ENCODE assay signal across 14 cellular contexts in genomic region chr10:112783653-112784426, GRCh38.
A peak's percentile ranks its signal among the peaks of the same experiment; 100 is the strongest.
DNase-seq lines count a peak whose midpoint lies in the region; ATAC-seq and TF ChIP-seq lines count a peak whose summit lies in the region.
"Had no signal": no experiment of that assay in that cellular context is flagged by ENCODE, and none has a peak within 500 bp of the region (broad histone marks: within the 10 kb centered on the region; RNA-seq: fewer than 3 reads in every experiment).

No MANE protein-coding gene starts in this region.

- TF ChIP-seq CTCF in AG10803 (conservative IDR thresholded peaks at IDR 0.05; ENCODE audit: low read length): no peak
- TF ChIP-seq CTCF in mammary epithelial cell (conservative IDR thresholded peaks at IDR 0.05 in 1 of 2, IDR thresholded peaks at IDR 0.05 in 1 of 2; ENCODE audit: extremely low read depth in 1 of 2, insufficient read depth in 1 of 2, low read depth in 1 of 2, low read length in 2 of 2): no peak

- H4K20me1 ChIP-seq in mammary epithelial cell (ENCODE audit: insufficient read depth, low read length): no peaks in the 10 kb centered on the region

- H3K36me3 ChIP-seq in mammary epithelial cell (ENCODE audit: insufficient read depth, low read length): no peaks in the 10 kb centered on the region
- no peaks in the 10 kb centered on the region for H3K36me3 ChIP-seq in mesodermal cell (ENCODE audit: control insufficient read depth, insufficient read depth, low read length)

- H3K4me1 ChIP-seq in mammary epithelial cell (ENCODE audit: insufficient read depth, low read length) (peaks cover 8% of the 10 kb centered on the region), mesodermal cell (ENCODE audit: control insufficient read depth, insufficient read depth, low read length, poor library complexity, severe bottlenecking) (peaks cover 7% of the 10 kb centered on the region)

- H3K9me3 ChIP-seq in mammary epithelial cell (replicated peaks; ENCODE audit: insufficient read depth, low read length) (no peaks in the 10 kb centered on the region), mesodermal cell (ENCODE audit: control insufficient read depth, low read length) (no peaks in the 10 kb centered on the region)

- DNase-seq in AG10803 (ENCODE audit: low read depth) (peak; percentile 14), HEK293T (ENCODE audit: extremely low spot score) (peak; percentile 47), mammary epithelial cell (no peak), UCSD-AML1 (lab: John Stamatoyannopoulos, UW; ENCODE audit: unreplicated experiment) (no peak)
- DNase-seq in activated CD4-positive, alpha-beta T cell treated with anti-CD3 and anti-CD28 coated beads for 48 hours: no peak
- DNase-seq: activated CD4-positive, alpha-beta T cell treated with anti-CD3 and anti-CD28 coated beads, Interleukin-2, amount 10 ng/mL, durations not matched to agents 7 days and 5 days; C1 segment of cervical spinal cord; hippocampal formation; T-helper 2 cell had no signal

- no peak overlapping the region for H3K9ac ChIP-seq in mammary epithelial cell (ENCODE audit: insufficient read depth, low read length)

- no peak overlapping the region for H3K27ac ChIP-seq in mammary epithelial cell (ENCODE audit: insufficient read depth, low read depth, low read length)
- H3K27ac ChIP-seq in mesodermal cell (ENCODE audit: low read depth, low read length, severe bottlenecking): peak overlapping the region; percentile 43

- dilution Hi-C loops in mammary epithelial cell (cut with HindIII; ENCODE audit: low sequenced_read_pairs): no loop called here

- peak overlapping the region; percentile 54 for H2AFZ ChIP-seq in mammary epithelial cell (ENCODE audit: low read depth, low read length)

- intact Hi-C loops in mammary epithelial cell (cut with micrococcal nuclease): no loop called here

- H3K27me3 ChIP-seq in mammary epithelial cell (ENCODE audit: insufficient read depth, low read length): no peaks in the 10 kb centered on the region

- BruUV-seq in mammary epithelial cell (replicated peaks; lab: Mats Ljungman, UMichigan): no TSS peak

- CTCF ChIA-PET in HEK293T (lab: Yijun Ruan, JAX): no interaction called here
- CTCF ChIA-PET in mammary epithelial cell (lab: Charles Lee; ENCODE audit: low non-redundant PET): no interaction called here

- 14% methylated on average over 17 of the region's 17 CpGs for WGBS in mammary epithelial cell (ENCODE audit: low coverage, missing lambda C conversion rate)
- WGBS in mesodermal cell (ENCODE audit: insufficient coverage in 2 of 2), 2 experiments: 91 to 94% methylated on average over 6 to 12 of the region's 17 CpGs

- H3K79me2 ChIP-seq in mammary epithelial cell (ENCODE audit: insufficient read depth, low read length): no peaks in the 10 kb centered on the region

- H3K4me3 ChIP-seq in AG10803 (ENCODE audit: low read length) (no peak overlapping the region), mammary epithelial cell (replicated peaks in 1 of 3; ENCODE audit: insufficient read depth in 1 of 3, low read depth in 2 of 3, low read length in 3 of 3) (peak overlapping the region in 1 of 3 experiments; percentile 4), mesodermal cell (ENCODE audit: extremely low read depth, insufficient read depth, low read length, poor library complexity, severe bottlenecking) (no peak overlapping the region)

- POLR2A ChIA-PET in HEK293T (lab: Yijun Ruan, JAX): interaction anchor here (1.0 kb wide), 1 partner anchor 8 kb away, joined by 3 read pairs; no protein-coding TSS in a partner anchor

- ATAC-seq in GM19328 (IDR thresholded peaks at IDR 0.05; ENCODE audit: unreplicated experiment): no peak
- ATAC-seq in GM21360 (IDR thresholded peaks at IDR 0.05; ENCODE audit: unreplicated experiment): no peak
- ATAC-seq: activated T-helper 17 cell treated with anti-CD3 and anti-CD28 coated beads, Interleukin-2, amount 50 U/mL, for 72 hours; sciatic nerve had no signal

- in situ Hi-C loops in mammary epithelial cell (cut with MboI; ENCODE audit: low sequenced_read_pairs in 2 of 2): no loop called here

- peak overlapping the region; percentile 60 for H3K4me2 ChIP-seq in mammary epithelial cell (ENCODE audit: insufficient read depth, low read depth, low read length)

TF ChIP-seq in HEK293T, 16 proteins besides CTCF, POLR2A, EP300 and RAD21:
- TF ChIP-seq LEF1 (IDR thresholded peaks at IDR 0.05; ENCODE audit: borderline replicate concordance) (no peak), FOXK2 (IDR thresholded peaks at IDR 0.05) (no peak), HDGF (IDR thresholded peaks at IDR 0.05; ENCODE audit: borderline replicate concordance) (no peak), CTBP1 (IDR thresholded peaks at IDR 0.05; ENCODE audit: borderline replicate concordance) (no peak), PKNOX1 (IDR thresholded peaks at IDR 0.05) (peak; percentile 19; the same call in 1 of the 2 replicates), SUZ12 (IDR thresholded peaks at IDR 0.05) (no peak), L3MBTL2 (conservative IDR thresholded peaks at IDR 0.05) (0 out of 2 replicates have a peak, but pooled peaks have one; percentile 42), FOXM1 (IDR thresholded peaks at IDR 0.05; ENCODE audit: borderline replicate concordance) (no peak), TARDBP (IDR thresholded peaks at IDR 0.05) (no peak), ELF4 (IDR thresholded peaks at IDR 0.05) (no peak), NFRKB (IDR thresholded peaks at IDR 0.05) (no peak)
TF ChIP-seq in HEK293T: peak in this region for 2.

Comparison
In these comparisons a context has a peak if more than half of its experiments do, and no peak if none do; other contexts are left out.
1. DNase-seq: peak in AG10803 (single experiment) and HEK293T (single experiment); none in mammary epithelial cell (single experiment), activated CD4-positive, alpha-beta T cell treated with anti-CD3 and anti-CD28 coated beads for 48 hours (single experiment) and UCSD-AML1 (single experiment).